Comparison of ENCODE assay signal across 1 cellular context in the genomic region with DNA sequence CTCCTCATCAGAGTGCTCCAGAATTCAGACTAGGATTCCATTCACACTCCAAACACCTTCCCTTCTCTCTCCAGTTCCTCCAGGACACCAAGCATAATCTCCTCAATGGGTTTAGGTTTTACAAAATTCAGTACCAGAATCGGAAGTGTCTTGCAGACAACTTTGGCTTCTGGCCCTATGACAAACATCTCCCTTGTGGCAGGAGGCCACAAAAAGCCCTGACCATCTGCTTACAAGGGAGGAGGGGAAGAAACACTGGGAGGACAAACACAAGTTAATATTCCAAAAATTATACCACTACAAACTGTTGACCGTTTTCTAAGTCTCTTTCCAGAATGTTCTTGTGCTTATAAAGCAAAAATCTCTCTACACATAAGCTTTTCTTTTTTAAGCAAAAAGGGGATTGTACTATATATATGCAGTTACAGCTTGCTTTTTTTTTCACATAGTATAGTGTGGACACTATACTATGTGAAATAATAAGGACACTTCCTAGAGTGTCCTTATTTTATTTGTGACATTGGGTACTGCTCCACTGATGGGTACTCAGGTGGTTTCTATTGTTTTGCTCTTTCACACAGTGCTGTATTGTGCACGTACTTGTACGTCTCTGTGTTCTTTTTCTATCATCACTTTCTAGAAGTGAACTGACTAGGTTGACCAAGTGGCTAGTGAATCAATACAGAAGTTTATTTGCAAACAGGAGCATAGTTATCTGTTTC.
TF ChIP-seq lines count a peak whose summit lies in the region.

No MANE protein-coding gene starts in this region.

TF ChIP-seq in HepG2, 621 proteins besides CTCF, POLR2A, EP300 and RAD21:
- TF ChIP-seq, protein P1, sequence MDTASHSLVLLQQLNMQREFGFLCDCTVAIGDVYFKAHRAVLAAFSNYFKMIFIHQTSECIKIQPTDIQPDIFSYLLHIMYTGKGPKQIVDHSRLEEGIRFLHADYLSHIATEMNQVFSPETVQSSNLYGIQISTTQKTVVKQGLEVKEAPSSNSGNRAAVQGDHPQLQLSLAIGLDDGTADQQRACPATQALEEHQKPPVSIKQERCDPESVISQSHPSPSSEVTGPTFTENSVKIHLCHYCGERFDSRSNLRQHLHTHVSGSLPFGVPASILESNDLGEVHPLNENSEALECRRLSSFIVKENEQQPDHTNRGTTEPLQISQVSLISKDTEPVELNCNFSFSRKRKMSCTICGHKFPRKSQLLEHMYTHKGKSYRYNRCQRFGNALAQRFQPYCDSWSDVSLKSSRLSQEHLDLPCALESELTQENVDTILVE (CRISPR knock-in tag; IDR thresholded peaks at IDR 0.05): no peak
- TF ChIP-seq, protein P2, sequence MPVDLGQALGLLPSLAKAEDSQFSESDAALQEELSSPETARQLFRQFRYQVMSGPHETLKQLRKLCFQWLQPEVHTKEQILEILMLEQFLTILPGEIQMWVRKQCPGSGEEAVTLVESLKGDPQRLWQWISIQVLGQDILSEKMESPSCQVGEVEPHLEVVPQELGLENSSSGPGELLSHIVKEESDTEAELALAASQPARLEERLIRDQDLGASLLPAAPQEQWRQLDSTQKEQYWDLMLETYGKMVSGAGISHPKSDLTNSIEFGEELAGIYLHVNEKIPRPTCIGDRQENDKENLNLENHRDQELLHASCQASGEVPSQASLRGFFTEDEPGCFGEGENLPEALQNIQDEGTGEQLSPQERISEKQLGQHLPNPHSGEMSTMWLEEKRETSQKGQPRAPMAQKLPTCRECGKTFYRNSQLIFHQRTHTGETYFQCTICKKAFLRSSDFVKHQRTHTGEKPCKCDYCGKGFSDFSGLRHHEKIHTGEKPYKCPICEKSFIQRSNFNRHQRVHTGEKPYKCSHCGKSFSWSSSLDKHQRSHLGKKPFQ (CRISPR knock-in tag; IDR thresholded peaks at IDR 0.05; ENCODE audit: insufficient replicate concordance): no peak
- TF ChIP-seq ATF7-NPFF (CRISPR knock-in tag; IDR thresholded peaks at IDR 0.05; ENCODE audit: low read depth) (no peak), SETDB1 (CRISPR knock-in tag; IDR thresholded peaks at IDR 0.05; ENCODE audit: borderline replicate concordance) (no peak)
- TF ChIP-seq, protein P3, sequence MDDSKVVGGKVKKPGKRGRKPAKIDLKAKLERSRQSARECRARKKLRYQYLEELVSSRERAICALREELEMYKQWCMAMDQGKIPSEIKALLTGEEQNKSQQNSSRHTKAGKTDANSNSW (CRISPR knock-in tag; IDR thresholded peaks at IDR 0.05; ENCODE audit: borderline replicate concordance): no peak
